In the genomic region with DNA sequence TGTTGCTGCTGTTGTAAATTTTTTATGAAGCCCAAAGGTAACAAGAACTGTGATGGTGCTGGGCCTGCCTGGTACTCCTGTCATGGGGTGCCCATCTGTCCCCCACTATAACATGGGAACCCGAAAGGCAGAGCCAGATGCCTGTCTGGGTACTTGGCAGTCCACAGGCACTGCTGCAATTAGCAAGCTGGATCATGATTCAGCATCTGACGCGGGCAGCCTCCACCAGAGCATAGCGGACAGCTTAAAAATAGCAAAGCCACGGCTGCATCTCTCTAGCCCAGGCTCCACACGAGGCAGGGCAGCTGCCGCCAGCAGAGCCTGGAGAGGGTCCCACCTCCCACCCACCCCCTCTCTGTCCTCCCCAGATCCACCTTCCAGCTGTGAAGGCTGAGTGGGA, we compare ENCODE assay signal across 14 cellular contexts. TPM values are rescaled to one million over a fixed set of nuclear protein-coding genes. Genes with fewer than 3 reads are reported as not detected.
A peak's percentile ranks its signal among the peaks of the same experiment; 100 is the strongest.
DNase-seq lines count a peak whose midpoint lies in the region; TF ChIP-seq lines count a peak whose summit lies in the region.
"Had no signal": no experiment of that assay in that cellular context is flagged by ENCODE, and none has a peak within 500 bp of the region (broad histone marks: within the 10 kb centered on the region; RNA-seq: fewer than 3 reads in every experiment).

No MANE protein-coding gene starts in this region.

- no peak overlapping the region for H3K4me3 Mint-ChIP-seq in activated CD4-positive, alpha-beta memory T cell treated with anti-CD3 and anti-CD28 coated beads for 36 hours
- H3K4me3 Mint-ChIP-seq: activated naive CD4-positive, alpha-beta T cell treated with anti-CD3 and anti-CD28 coated beads, Interleukin-2, amount 50 U/mL, for 24 hours had no signal

- no peak overlapping the region for H3K27ac Mint-ChIP-seq in activated CD4-positive, alpha-beta memory T cell treated with anti-CD3 and anti-CD28 coated beads for 36 hours
- H3K27ac Mint-ChIP-seq: activated naive CD4-positive, alpha-beta T cell treated with anti-CD3 and anti-CD28 coated beads, Interleukin-2, amount 50 U/mL, for 24 hours had no signal

- intact Hi-C loops in posterior cingulate gyrus (cut with DNase I), result no loop called here
- intact Hi-C loops in activated CD4-positive, alpha-beta memory T cell treated with anti-CD3 and anti-CD28 coated beads for 36 hours (cut with micrococcal nuclease), result no loop called here

- TF ChIP-seq CTCF in fibroblast of the aortic adventitia (IDR thresholded peaks at IDR 0.05; ENCODE audit: insufficient read depth, low read length), result no peak

- no peaks in the 10 kb centered on the region for H3K4me1 Mint-ChIP-seq in activated CD4-positive, alpha-beta memory T cell treated with anti-CD3 and anti-CD28 coated beads for 36 hours (ENCODE audit: low read depth)
- H3K4me1 Mint-ChIP-seq: activated naive CD4-positive, alpha-beta T cell treated with anti-CD3 and anti-CD28 coated beads, Interleukin-2, amount 50 U/mL, for 24 hours had no signal

- POLR2A ChIA-PET in activated CD4-positive, alpha-beta memory T cell treated with anti-CD3 and anti-CD28 coated beads for 36 hours (lab: Charles Lee), result no interaction called here

- CTCF ChIA-PET in activated CD4-positive, alpha-beta memory T cell treated with anti-CD3 and anti-CD28 coated beads for 36 hours (lab: Charles Lee), result interaction anchor here (0.6 kb wide), 1 partner anchor 591 kb away, joined by 4 read pairs; no protein-coding TSS in a partner anchor

- H3K4me3 ChIP-seq in fibroblast of the aortic adventitia (ENCODE audit: low read depth, low read length), result no peak overlapping the region
- H3K4me3 ChIP-seq: mucosa of descending colon had no signal

- H3K9me3 Mint-ChIP-seq in activated CD4-positive, alpha-beta memory T cell treated with anti-CD3 and anti-CD28 coated beads for 36 hours, result no peaks in the 10 kb centered on the region
- H3K9me3 Mint-ChIP-seq: activated naive CD4-positive, alpha-beta T cell treated with anti-CD3 and anti-CD28 coated beads, Interleukin-2, amount 50 U/mL, for 24 hours had no signal

- DNase-seq in HCEC 1CT, result peak; percentile 16
- peak; percentile 24 for DNase-seq in RPMI7951 (ENCODE audit: low read depth)
- DNase-seq in fibroblast of the aortic adventitia (ENCODE audit: low read depth), result peak; percentile 4
- peak; percentile 23 to 97 (median 83) for DNase-seq in posterior cingulate gyrus
- DNase-seq in GM19238 (ENCODE audit: insufficient read length, low spot score), result no peak
- DNase-seq in activated CD4-positive, alpha-beta memory T cell treated with anti-CD3 and anti-CD28 coated beads for 36 hours, result no peak
- DNase-seq in stimulated activated CD4-positive, alpha-beta T cell treated with anti-CD3 and anti-CD28 coated beads, Interleukin-4, amount 100 ng/mL, for 4 hours, result no peak
- no peak for DNase-seq in activated gamma-delta T cell treated with Interleukin-2 at 50 U/mL for 16 hours
- DNase-seq: DMS79 treated with DMSO at 0.1 percent for 48 hours, erythroblast, mucosa of descending colon, NCI-H748 treated with DMSO at 0.1 percent for 48 hours had no signal

- no peaks in the 10 kb centered on the region for H3K36me3 Mint-ChIP-seq in activated CD4-positive, alpha-beta memory T cell treated with anti-CD3 and anti-CD28 coated beads for 36 hours

- H3K27me3 Mint-ChIP-seq in activated CD4-positive, alpha-beta memory T cell treated with anti-CD3 and anti-CD28 coated beads for 36 hours, result no peaks in the 10 kb centered on the region
- H3K27me3 Mint-ChIP-seq: activated naive CD4-positive, alpha-beta T cell treated with anti-CD3 and anti-CD28 coated beads, Interleukin-2, amount 50 U/mL, for 24 hours had no signal

RNA-seq across cellular contexts. Expression of a gene that starts 22.9 kb away (rescaled TPM):
- total RNA-seq in RPMI7951 (2014; rRNA removed; shearing (Covaris generic)), result 0.29 and 0.48 TPM in 2 replicates
- 0.18 and 1.9 TPM in 2 replicates for total RNA-seq in fibroblast of the aortic adventitia (ENCODE audit: low replicate concordance)
- total RNA-seq in activated CD4-positive, alpha-beta memory T cell treated with anti-CD3 and anti-CD28 coated beads for 36 hours, result under 1 TPM; 0.82 to 0.83 TPM

RNA-seq across cellular contexts. Expression of a gene that starts 52.1 kb away (rescaled TPM):
- total RNA-seq in RPMI7951 (2014; rRNA removed; shearing (Covaris generic)), result not detected in 2 replicates
- not detected in 2 replicates for total RNA-seq in fibroblast of the aortic adventitia (ENCODE audit: low replicate concordance)
- not detected for total RNA-seq in activated CD4-positive, alpha-beta memory T cell treated with anti-CD3 and anti-CD28 coated beads for 36 hours
- total RNA-seq: mucosa of descending colon, subcutaneous adipose tissue had no signal

Comparison
In these comparisons a context has a peak if more than half of its experiments do, and no peak if none do; other contexts are left out.
1. DNase-seq: peak in HCEC 1CT (single experiment), RPMI7951 (single experiment), fibroblast of the aortic adventitia (single experiment) and posterior cingulate gyrus (10 of 10); none in GM19238 (single experiment), activated CD4-positive, alpha-beta memory T cell treated with anti-CD3 and anti-CD28 coated beads for 36 hours (single experiment), stimulated activated CD4-positive, alpha-beta T cell treated with anti-CD3 and anti-CD28 coated beads, Interleukin-4, amount 100 ng/mL, for 4 hours (0 of 2) and activated gamma-delta T cell treated with Interleukin-2 at 50 U/mL for 16 hours (single experiment).